1 cellular context compared by ENCODE assay signal in the genomic region with DNA sequence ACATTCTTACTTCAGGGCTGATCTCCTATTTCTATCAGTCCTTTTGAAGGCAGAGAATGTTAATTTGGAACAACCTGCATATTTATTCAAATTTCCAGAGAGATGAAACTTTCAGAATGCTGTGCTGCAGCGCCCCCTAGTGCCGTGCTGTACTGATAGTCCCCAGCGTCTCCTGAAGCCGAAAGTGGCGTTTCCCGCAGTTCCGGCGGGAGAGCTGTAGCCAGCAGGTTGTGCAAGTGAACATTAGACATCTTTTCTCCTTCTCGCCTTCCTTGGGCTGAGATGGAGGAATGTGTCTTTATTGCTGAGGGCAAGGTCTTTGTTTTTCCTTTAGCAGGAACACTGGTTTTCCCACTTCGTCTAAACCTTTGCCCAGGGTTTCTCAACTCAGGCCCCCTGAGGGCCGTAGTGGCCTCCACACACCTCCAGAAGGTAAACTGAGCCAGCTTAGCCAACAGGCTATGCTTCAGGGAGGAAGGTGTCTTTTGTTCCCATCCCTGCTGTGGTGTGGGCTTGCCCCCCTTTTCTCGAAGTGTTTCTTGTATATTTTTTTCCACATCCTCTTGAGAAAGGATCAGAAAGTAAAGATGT.
TF ChIP-seq lines count a peak whose summit lies in the region.

No MANE protein-coding gene starts in this region.

TF ChIP-seq in HepG2, 621 proteins besides CTCF, POLR2A, EP300 and RAD21 (continued from another document and continues in another):
- TF ChIP-seq, protein P1, sequence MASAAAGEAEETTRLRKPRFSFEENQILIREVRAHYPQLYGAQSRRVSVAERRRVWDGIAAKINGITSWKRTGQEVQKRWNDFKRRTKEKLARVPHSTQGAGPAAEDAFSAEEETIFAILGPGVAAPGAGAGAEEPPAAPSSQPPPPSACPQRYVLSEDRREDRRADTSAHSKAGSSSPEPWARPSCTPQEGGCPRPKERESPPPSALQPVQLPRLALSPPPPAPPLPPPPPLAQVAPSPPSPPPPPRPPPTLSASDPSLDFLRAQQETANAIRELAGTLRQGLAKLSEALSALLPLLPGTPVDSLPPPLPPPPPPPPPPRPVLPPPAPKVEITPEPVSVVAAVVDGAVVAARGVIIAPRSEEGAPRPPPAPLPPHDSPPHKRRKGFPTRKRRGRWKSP (CRISPR knock-in tag; IDR thresholded peaks at IDR 0.05): no peak
- TF ChIP-seq ISL2 (CRISPR knock-in tag; IDR thresholded peaks at IDR 0.05) (0 out of 2 replicates have a peak, but pooled peaks have one; percentile 51), SP4 (CRISPR knock-in tag; IDR thresholded peaks at IDR 0.05) (0 out of 2 replicates have a peak, but pooled peaks have one; percentile 28), FOSL2 (CRISPR knock-in tag; IDR thresholded peaks at IDR 0.05) (peak; percentile 31; the same call in 1 of the 2 replicates), DNMT3B (CRISPR knock-in tag; conservative IDR thresholded peaks at IDR 0.05) (0 out of 2 replicates have a peak, but pooled peaks have one; percentile 40), HDAC2 (CRISPR knock-in tag; IDR thresholded peaks at IDR 0.05) (peak; percentile 26; the same call in 1 of the 2 replicates), ZNF256 (CRISPR knock-in tag; conservative IDR thresholded peaks at IDR 0.05) (0 out of 2 replicates have a peak, but pooled peaks have one; percentile 38), ZNF331 (CRISPR knock-in tag; IDR thresholded peaks at IDR 0.05) (no peak), SNAPC2 (CRISPR knock-in tag; IDR thresholded peaks at IDR 0.05) (0 out of 2 replicates have a peak, but pooled peaks have one; percentile 65), ZBTB38 (CRISPR knock-in tag; IDR thresholded peaks at IDR 0.05) (no peak), ZNF709 (CRISPR knock-in tag; IDR thresholded peaks at IDR 0.05) (0 out of 2 replicates have a peak, but pooled peaks have one; percentile 60), KLF12 (CRISPR knock-in tag; IDR thresholded peaks at IDR 0.05; ENCODE audit: borderline replicate concordance) (no peak), JUND (CRISPR knock-in tag; IDR thresholded peaks at IDR 0.05) (no peak), KLF13 (CRISPR knock-in tag; IDR thresholded peaks at IDR 0.05) (no peak), TCF12 (IDR thresholded peaks at IDR 0.05) (no peak), TCF12 (CRISPR knock-in tag; IDR thresholded peaks at IDR 0.05) (no peak), ZNF124 (CRISPR knock-in tag; IDR thresholded peaks at IDR 0.05) (peak; percentile 98), ZNF891 (CRISPR knock-in tag; IDR thresholded peaks at IDR 0.05) (no peak), HNRNPUL1 (IDR thresholded peaks at IDR 0.05; ENCODE audit: low read depth, low read length) (no peak), ZMYM3 (CRISPR knock-in tag; IDR thresholded peaks at IDR 0.05) (no peak), ZNF557 (CRISPR knock-in tag; IDR thresholded peaks at IDR 0.05) (no peak), HOXA3 (CRISPR knock-in tag; IDR thresholded peaks at IDR 0.05) (peak; percentile 44; the same call in 1 of the 2 replicates), ZNF205 (CRISPR knock-in tag; IDR thresholded peaks at IDR 0.05) (peak; percentile 43; the same call in 1 of the 2 replicates), IRX3 (CRISPR knock-in tag; IDR thresholded peaks at IDR 0.05; ENCODE audit: borderline replicate concordance, low read depth) (peak; percentile 63; the same call in 1 of the 2 replicates), ZZZ3 (CRISPR knock-in tag; IDR thresholded peaks at IDR 0.05; ENCODE audit: borderline replicate concordance) (0 out of 2 replicates have a peak, but pooled peaks have one; percentile 27), SAP130 (CRISPR knock-in tag; IDR thresholded peaks at IDR 0.05; ENCODE audit: low read depth) (peak; percentile 25; the same call in 1 of the 2 replicates), ZNF274 (CRISPR knock-in tag; IDR thresholded peaks at IDR 0.05) (no peak)
- TF ChIP-seq, protein P2, sequence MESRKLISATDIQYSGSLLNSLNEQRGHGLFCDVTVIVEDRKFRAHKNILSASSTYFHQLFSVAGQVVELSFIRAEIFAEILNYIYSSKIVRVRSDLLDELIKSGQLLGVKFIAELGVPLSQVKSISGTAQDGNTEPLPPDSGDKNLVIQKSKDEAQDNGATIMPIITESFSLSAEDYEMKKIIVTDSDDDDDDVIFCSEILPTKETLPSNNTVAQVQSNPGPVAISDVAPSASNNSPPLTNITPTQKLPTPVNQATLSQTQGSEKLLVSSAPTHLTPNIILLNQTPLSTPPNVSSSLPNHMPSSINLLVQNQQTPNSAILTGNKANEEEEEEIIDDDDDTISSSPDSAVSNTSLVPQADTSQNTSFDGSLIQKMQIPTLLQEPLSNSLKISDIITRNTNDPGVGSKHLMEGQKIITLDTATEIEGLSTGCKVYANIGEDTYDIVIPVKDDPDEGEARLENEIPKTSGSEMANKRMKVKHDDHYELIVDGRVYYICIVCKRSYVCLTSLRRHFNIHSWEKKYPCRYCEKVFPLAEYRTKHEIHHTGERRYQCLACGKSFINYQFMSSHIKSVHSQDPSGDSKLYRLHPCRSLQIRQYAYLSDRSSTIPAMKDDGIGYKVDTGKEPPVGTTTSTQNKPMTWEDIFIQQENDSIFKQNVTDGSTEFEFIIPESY (CRISPR knock-in tag; IDR thresholded peaks at IDR 0.05): peak; percentile 31; the same call in 1 of the 2 replicates
- TF ChIP-seq, protein P3, sequence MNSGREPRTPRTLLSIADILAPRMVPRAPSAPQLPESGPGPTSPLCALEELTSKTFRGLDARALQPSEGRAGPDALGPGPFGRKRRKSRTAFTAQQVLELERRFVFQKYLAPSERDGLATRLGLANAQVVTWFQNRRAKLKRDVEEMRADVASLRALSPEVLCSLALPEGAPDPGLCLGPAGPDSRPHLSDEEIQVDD (CRISPR knock-in tag; IDR thresholded peaks at IDR 0.05; ENCODE audit: borderline replicate concordance): no peak
- TF ChIP-seq, protein P4, sequence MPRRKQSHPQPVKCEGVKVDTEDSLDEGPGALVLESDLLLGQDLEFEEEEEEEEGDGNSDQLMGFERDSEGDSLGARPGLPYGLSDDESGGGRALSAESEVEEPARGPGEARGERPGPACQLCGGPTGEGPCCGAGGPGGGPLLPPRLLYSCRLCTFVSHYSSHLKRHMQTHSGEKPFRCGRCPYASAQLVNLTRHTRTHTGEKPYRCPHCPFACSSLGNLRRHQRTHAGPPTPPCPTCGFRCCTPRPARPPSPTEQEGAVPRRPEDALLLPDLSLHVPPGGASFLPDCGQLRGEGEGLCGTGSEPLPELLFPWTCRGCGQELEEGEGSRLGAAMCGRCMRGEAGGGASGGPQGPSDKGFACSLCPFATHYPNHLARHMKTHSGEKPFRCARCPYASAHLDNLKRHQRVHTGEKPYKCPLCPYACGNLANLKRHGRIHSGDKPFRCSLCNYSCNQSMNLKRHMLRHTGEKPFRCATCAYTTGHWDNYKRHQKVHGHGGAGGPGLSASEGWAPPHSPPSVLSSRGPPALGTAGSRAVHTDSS (CRISPR knock-in tag; conservative IDR thresholded peaks at IDR 0.05): 0 out of 2 replicates have a peak, but pooled peaks have one; percentile 20
- TF ChIP-seq, protein P5, sequence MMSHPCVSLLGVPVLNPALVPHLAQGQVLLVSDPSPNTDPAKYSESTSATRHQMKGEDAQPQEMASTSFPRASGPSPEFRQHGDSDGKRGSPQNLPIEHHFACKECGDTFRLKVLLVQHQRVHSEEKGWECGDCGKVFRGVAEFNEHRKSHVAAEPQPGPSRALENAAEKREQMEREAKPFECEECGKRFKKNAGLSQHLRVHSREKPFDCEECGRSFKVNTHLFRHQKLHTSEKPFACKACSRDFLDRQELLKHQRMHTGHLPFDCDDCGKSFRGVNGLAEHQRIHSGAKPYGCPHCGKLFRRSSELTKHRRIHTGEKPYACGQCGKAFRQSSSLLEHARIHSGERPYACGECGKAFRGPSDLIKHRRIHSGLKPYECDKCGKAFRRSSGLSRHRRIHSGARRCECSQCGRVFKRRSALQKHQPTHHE (CRISPR knock-in tag; IDR thresholded peaks at IDR 0.05; ENCODE audit: borderline replicate concordance): no peak
- TF ChIP-seq, protein P6, sequence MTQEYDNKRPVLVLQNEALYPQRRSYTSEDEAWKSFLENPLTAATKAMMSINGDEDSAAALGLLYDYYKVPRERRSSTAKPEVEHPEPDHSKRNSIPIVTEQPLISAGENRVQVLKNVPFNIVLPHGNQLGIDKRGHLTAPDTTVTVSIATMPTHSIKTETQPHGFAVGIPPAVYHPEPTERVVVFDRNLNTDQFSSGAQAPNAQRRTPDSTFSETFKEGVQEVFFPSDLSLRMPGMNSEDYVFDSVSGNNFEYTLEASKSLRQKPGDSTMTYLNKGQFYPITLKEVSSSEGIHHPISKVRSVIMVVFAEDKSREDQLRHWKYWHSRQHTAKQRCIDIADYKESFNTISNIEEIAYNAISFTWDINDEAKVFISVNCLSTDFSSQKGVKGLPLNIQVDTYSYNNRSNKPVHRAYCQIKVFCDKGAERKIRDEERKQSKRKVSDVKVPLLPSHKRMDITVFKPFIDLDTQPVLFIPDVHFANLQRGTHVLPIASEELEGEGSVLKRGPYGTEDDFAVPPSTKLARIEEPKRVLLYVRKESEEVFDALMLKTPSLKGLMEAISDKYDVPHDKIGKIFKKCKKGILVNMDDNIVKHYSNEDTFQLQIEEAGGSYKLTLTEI (CRISPR knock-in tag; conservative IDR thresholded peaks at IDR 0.05): no peak
- TF ChIP-seq, protein P7, sequence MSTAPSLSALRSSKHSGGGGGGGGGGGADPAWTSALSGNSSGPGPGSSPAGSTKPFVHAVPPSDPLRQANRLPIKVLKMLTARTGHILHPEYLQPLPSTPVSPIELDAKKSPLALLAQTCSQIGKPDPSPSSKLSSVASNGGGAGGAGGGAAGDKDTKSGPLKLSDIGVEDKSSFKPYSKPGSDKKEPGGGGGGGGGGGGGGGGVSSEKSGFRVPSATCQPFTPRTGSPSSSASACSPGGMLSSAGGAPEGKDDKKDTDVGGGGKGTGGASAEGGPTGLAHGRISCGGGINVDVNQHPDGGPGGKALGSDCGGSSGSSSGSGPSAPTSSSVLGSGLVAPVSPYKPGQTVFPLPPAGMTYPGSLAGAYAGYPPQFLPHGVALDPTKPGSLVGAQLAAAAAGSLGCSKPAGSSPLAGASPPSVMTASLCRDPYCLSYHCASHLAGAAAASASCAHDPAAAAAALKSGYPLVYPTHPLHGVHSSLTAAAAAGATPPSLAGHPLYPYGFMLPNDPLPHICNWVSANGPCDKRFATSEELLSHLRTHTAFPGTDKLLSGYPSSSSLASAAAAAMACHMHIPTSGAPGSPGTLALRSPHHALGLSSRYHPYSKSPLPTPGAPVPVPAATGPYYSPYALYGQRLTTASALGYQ (CRISPR knock-in tag; IDR thresholded peaks at IDR 0.05): peak; percentile 38; the same call in 1 of the 2 replicates
- TF ChIP-seq, protein P8, sequence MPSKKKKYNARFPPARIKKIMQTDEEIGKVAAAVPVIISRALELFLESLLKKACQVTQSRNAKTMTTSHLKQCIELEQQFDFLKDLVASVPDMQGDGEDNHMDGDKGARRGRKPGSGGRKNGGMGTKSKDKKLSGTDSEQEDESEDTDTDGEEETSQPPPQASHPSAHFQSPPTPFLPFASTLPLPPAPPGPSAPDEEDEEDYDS (CRISPR knock-in tag; IDR thresholded peaks at IDR 0.05): 0 out of 2 replicates have a peak, but pooled peaks have one; percentile 27
- TF ChIP-seq, protein P9, sequence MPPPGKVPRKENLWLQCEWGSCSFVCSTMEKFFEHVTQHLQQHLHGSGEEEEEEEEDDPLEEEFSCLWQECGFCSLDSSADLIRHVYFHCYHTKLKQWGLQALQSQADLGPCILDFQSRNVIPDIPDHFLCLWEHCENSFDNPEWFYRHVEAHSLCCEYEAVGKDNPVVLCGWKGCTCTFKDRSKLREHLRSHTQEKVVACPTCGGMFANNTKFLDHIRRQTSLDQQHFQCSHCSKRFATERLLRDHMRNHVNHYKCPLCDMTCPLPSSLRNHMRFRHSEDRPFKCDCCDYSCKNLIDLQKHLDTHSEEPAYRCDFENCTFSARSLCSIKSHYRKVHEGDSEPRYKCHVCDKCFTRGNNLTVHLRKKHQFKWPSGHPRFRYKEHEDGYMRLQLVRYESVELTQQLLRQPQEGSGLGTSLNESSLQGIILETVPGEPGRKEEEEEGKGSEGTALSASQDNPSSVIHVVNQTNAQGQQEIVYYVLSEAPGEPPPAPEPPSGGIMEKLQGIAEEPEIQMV (CRISPR knock-in tag; IDR thresholded peaks at IDR 0.05; ENCODE audit: low read depth): 0 out of 2 replicates have a peak, but pooled peaks have one; percentile 52
